ENCODE assay signal across 1 cellular context in genomic region chr10:68046642-68047041, GRCh38.
TF ChIP-seq lines count a peak whose summit lies in the region.

No MANE protein-coding gene starts in this region.

TF ChIP-seq in WTC11, 78 proteins besides CTCF, POLR2A, EP300 and RAD21 (continued from another document):
- TF ChIP-seq E2F1 (CRISPR knock-in tag; IDR thresholded peaks at IDR 0.05): no peak
- TF ChIP-seq ZBTB21 (CRISPR knock-in tag; IDR thresholded peaks at IDR 0.05; ENCODE audit: borderline replicate concordance): no peak
- no peak for TF ChIP-seq MXD4 (CRISPR knock-in tag; IDR thresholded peaks at IDR 0.05; ENCODE audit: borderline replicate concordance)
- no peak for TF ChIP-seq FOXJ3 (CRISPR knock-in tag; IDR thresholded peaks at IDR 0.05; ENCODE audit: borderline replicate concordance)
- TF ChIP-seq OVOL2 (CRISPR knock-in tag; IDR thresholded peaks at IDR 0.05; ENCODE audit: borderline replicate concordance): no peak
- TF ChIP-seq ZNF512 (CRISPR knock-in tag; IDR thresholded peaks at IDR 0.05; ENCODE audit: borderline replicate concordance): no peak
- no peak for TF ChIP-seq ATF3 (CRISPR knock-in tag; conservative IDR thresholded peaks at IDR 0.05)
- TF ChIP-seq RELA (CRISPR knock-in tag; IDR thresholded peaks at IDR 0.05; ENCODE audit: borderline replicate concordance): no peak
- no peak for TF ChIP-seq MLX (CRISPR knock-in tag; IDR thresholded peaks at IDR 0.05)
- TF ChIP-seq ETV6 (CRISPR knock-in tag; IDR thresholded peaks at IDR 0.05): no peak
TF ChIP-seq in WTC11: peak in this region for 0.
